ENCODE assay signal across 24 cellular contexts in the genomic region with DNA sequence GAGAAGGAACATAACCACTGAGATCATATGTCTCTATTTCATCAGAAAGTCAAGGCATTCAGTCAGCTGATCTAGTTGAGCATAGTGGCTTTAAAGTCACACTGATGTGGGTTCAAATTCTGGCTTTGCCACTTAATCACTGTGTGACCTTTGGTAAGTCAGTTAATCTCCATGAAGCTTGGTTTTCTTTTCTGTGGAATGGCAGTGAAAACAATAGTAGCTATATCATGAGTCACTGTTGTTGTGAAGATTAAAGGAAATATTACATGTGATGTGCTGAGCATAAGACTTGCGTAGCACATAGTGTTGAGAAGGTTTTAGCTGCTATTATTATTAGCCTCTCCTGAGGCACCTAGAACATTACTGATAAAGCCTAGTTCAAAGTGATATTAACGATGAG.
DNase-seq lines count a peak whose midpoint lies in the region; ATAC-seq, FAIRE-seq and TF ChIP-seq lines count a peak whose summit lies in the region.
"Had no signal": no experiment of that assay in that cellular context is flagged by ENCODE, and none has a peak within 500 bp of the region (broad histone marks: within the 10 kb centered on the region; RNA-seq: fewer than 3 reads in every experiment).

No MANE protein-coding gene starts in this region.

- TF ChIP-seq CTCF in astrocyte (IDR thresholded peaks at IDR 0.05; ENCODE audit: insufficient read depth, low read depth, low read length) (no peak), sigmoid colon (IDR thresholded peaks at IDR 0.05) (no peak)

- no peak for DNase-seq in activated naive CD8-positive, alpha-beta T cell treated with anti-CD3 and anti-CD28 coated beads, Interleukin-2, amount 50 U/mL, for 24 hours
- DNase-seq in activated naive CD8-positive, alpha-beta T cell treated with anti-CD3 and anti-CD28 coated beads for 36 hours, result no peak
- no peak for DNase-seq in GM19239 (ENCODE audit: insufficient read length, low spot score)
- DNase-seq in astrocyte (ENCODE audit: low read depth), result no peak
- DNase-seq in foreskin melanocyte, result peak; percentile 78
- no peak for DNase-seq in sigmoid colon
- DNase-seq in NCI-H748 treated with DMSO at 0.1 percent for 48 hours (lab: John Stamatoyannopoulos, UW), result no peak
- DNase-seq: ACHN; AML-193; BE2C; CD4-positive, alpha-beta T cell; CD8-positive, alpha-beta memory T cell; DMS53; DMS79 treated with DMSO at 0.1 percent for 48 hours; GF-D8; H9 had no signal

- H3K9me3 ChIP-seq in astrocyte (ENCODE audit: insufficient read depth, low read depth, low read length) (no peaks in the 10 kb centered on the region), sigmoid colon (no peaks in the 10 kb centered on the region)
- H3K9me3 ChIP-seq: BE2C had no signal

- H3K4me1 ChIP-seq in astrocyte (ENCODE audit: insufficient read depth, low read length) (no peaks in the 10 kb centered on the region), sigmoid colon (no peaks in the 10 kb centered on the region)
- H3K4me1 ChIP-seq: BE2C had no signal

- H3K4me1 Mint-ChIP-seq in activated naive CD8-positive, alpha-beta T cell treated with anti-CD3 and anti-CD28 coated beads, Interleukin-2, amount 50 U/mL, for 24 hours, result peaks cover 20% of the 10 kb centered on the region
- H3K4me1 Mint-ChIP-seq in activated naive CD8-positive, alpha-beta T cell treated with anti-CD3 and anti-CD28 coated beads for 36 hours, result peaks cover 1% of the 10 kb centered on the region
- H3K4me1 Mint-ChIP-seq in astrocyte (ENCODE audit: low read depth, unreplicated experiment), result peaks cover 5% of the 10 kb centered on the region
- H3K4me1 Mint-ChIP-seq: CD14-positive monocyte; CD8-positive, alpha-beta memory T cell; GM23338; H9 had no signal

- H3K27ac ChIP-seq in astrocyte (ENCODE audit: low read depth, low read length) (no peak overlapping the region), sigmoid colon (no peak overlapping the region)
- H3K27ac ChIP-seq: 22Rv1; BLaER1 treated with 17β-estradiol and CSF1 and Interleukin-3, amounts not matched to agents 10 nM and 100 nM had no signal

- TF ChIP-seq EP300 in sigmoid colon (IDR thresholded peaks at IDR 0.05), result no peak

- 81 to 91% methylated on average over 2 of the region's 2 CpGs for WGBS in sigmoid colon, 2 donors

- ATAC-seq in activated naive CD8-positive, alpha-beta T cell treated with anti-CD3 and anti-CD28 coated beads, Interleukin-2, amount 50 U/mL, for 24 hours, result peak; percentile 49
- ATAC-seq in HG03097 (IDR thresholded peaks at IDR 0.05; ENCODE audit: low FRiP score, unreplicated experiment), result no peak
- ATAC-seq: GM23338, HCT116 had no signal

- no peak overlapping the region for H3K4me3 Mint-ChIP-seq in activated naive CD8-positive, alpha-beta T cell treated with anti-CD3 and anti-CD28 coated beads, Interleukin-2, amount 50 U/mL, for 24 hours
- no peak overlapping the region for H3K4me3 Mint-ChIP-seq in activated naive CD8-positive, alpha-beta T cell treated with anti-CD3 and anti-CD28 coated beads for 36 hours
- no peak overlapping the region for H3K4me3 Mint-ChIP-seq in astrocyte (ENCODE audit: unreplicated experiment)
- H3K4me3 Mint-ChIP-seq: CD14-positive monocyte; CD4-positive, alpha-beta T cell; CD8-positive, alpha-beta memory T cell; GM23338; H9 had no signal

- H3K27ac Mint-ChIP-seq in activated naive CD8-positive, alpha-beta T cell treated with anti-CD3 and anti-CD28 coated beads, Interleukin-2, amount 50 U/mL, for 24 hours, result no peak overlapping the region
- H3K27ac Mint-ChIP-seq in activated naive CD8-positive, alpha-beta T cell treated with anti-CD3 and anti-CD28 coated beads for 36 hours, result no peak overlapping the region
- H3K27ac Mint-ChIP-seq in astrocyte (ENCODE audit: unreplicated experiment), result no peak overlapping the region
- H3K27ac Mint-ChIP-seq: CD14-positive monocyte; CD4-positive, alpha-beta T cell; CD8-positive, alpha-beta memory T cell; GM23338; H9 had no signal

- no peaks in the 10 kb centered on the region for H3K79me2 ChIP-seq in astrocyte (ENCODE audit: insufficient read depth, low read length)

- H3K9ac ChIP-seq in astrocyte (ENCODE audit: low read length), result no peak overlapping the region
- H3K9ac ChIP-seq: BLaER1 treated with 17β-estradiol and CSF1 and Interleukin-3, amounts not matched to agents 10 nM and 100 nM had no signal

- no peak overlapping the region for H2AFZ ChIP-seq in astrocyte (ENCODE audit: low read depth, low read length)
- H2AFZ ChIP-seq: GM23338 had no signal

- H3K36me3 ChIP-seq in astrocyte (ENCODE audit: insufficient read depth, low read length), result no peaks in the 10 kb centered on the region
- H3K36me3 ChIP-seq in sigmoid colon, result no peaks in the 10 kb centered on the region
- H3K36me3 ChIP-seq: BE2C; BLaER1 treated with 17β-estradiol and CSF1 and Interleukin-3, amounts not matched to agents 10 nM and 100 nM had no signal

- no peak overlapping the region for H3K4me2 ChIP-seq in astrocyte (ENCODE audit: low read length)
- H3K4me2 ChIP-seq: BLaER1 treated with 17β-estradiol and CSF1 and Interleukin-3, amounts not matched to agents 10 nM and 100 nM; GM23338 had no signal

- no peak for TF ChIP-seq POLR2A in sigmoid colon (IDR thresholded peaks at IDR 0.05)

- H3K4me3 ChIP-seq in astrocyte (ENCODE audit: insufficient read depth, low read depth, low read length) (no peak overlapping the region), sigmoid colon (no peak overlapping the region)
- H3K4me3 ChIP-seq: BLaER1 treated with 17β-estradiol and CSF1 and Interleukin-3, amounts not matched to agents 10 nM and 100 nM; GM23338 had no signal

- H3K27me3 ChIP-seq in astrocyte (ENCODE audit: insufficient read depth, low read length) (no peaks in the 10 kb centered on the region), sigmoid colon (no peaks in the 10 kb centered on the region)
- H3K27me3 ChIP-seq: BE2C; BLaER1 treated with 17β-estradiol and CSF1 and Interleukin-3, amounts not matched to agents 10 nM and 100 nM had no signal

- no peaks in the 10 kb centered on the region for H4K20me1 ChIP-seq in astrocyte (ENCODE audit: insufficient read depth, low read length)
- H4K20me1 ChIP-seq: BLaER1 treated with 17β-estradiol and CSF1 and Interleukin-3, amounts not matched to agents 10 nM and 100 nM had no signal

- intact Hi-C loops in sigmoid colon (cut with DNase I), result no loop called here

- FAIRE-seq in GM19239 (lab: Jason Lieb, UNC) (peak; percentile 72), astrocyte (lab: Jason Lieb, UNC) (peak; percentile 81)
- FAIRE-seq: A204.1, GM12892 had no signal

- H3K9me3 Mint-ChIP-seq in activated naive CD8-positive, alpha-beta T cell treated with anti-CD3 and anti-CD28 coated beads, Interleukin-2, amount 50 U/mL, for 24 hours, result no peaks in the 10 kb centered on the region
- H3K9me3 Mint-ChIP-seq in activated naive CD8-positive, alpha-beta T cell treated with anti-CD3 and anti-CD28 coated beads for 36 hours, result no peaks in the 10 kb centered on the region
- no peaks in the 10 kb centered on the region for H3K9me3 Mint-ChIP-seq in astrocyte (ENCODE audit: unreplicated experiment)
- H3K9me3 Mint-ChIP-seq: CD8-positive, alpha-beta memory T cell had no signal

- H3K27me3 Mint-ChIP-seq in activated naive CD8-positive, alpha-beta T cell treated with anti-CD3 and anti-CD28 coated beads, Interleukin-2, amount 50 U/mL, for 24 hours, result no peaks in the 10 kb centered on the region
- no peaks in the 10 kb centered on the region for H3K27me3 Mint-ChIP-seq in activated naive CD8-positive, alpha-beta T cell treated with anti-CD3 and anti-CD28 coated beads for 36 hours
- H3K27me3 Mint-ChIP-seq in astrocyte (ENCODE audit: low read depth, unreplicated experiment), result no peaks in the 10 kb centered on the region
- H3K27me3 Mint-ChIP-seq: CD4-positive, alpha-beta T cell had no signal

- H3K36me3 Mint-ChIP-seq in activated naive CD8-positive, alpha-beta T cell treated with anti-CD3 and anti-CD28 coated beads, Interleukin-2, amount 50 U/mL, for 24 hours (ENCODE audit: low read depth), result no peaks in the 10 kb centered on the region
- no peaks in the 10 kb centered on the region for H3K36me3 Mint-ChIP-seq in activated naive CD8-positive, alpha-beta T cell treated with anti-CD3 and anti-CD28 coated beads for 36 hours
- H3K36me3 Mint-ChIP-seq in astrocyte (ENCODE audit: low read depth, unreplicated experiment), result no peaks in the 10 kb centered on the region
- H3K36me3 Mint-ChIP-seq: CD14-positive monocyte; CD8-positive, alpha-beta memory T cell had no signal
